Comparison of ENCODE assay signal across 15 cellular contexts in the genomic region with DNA sequence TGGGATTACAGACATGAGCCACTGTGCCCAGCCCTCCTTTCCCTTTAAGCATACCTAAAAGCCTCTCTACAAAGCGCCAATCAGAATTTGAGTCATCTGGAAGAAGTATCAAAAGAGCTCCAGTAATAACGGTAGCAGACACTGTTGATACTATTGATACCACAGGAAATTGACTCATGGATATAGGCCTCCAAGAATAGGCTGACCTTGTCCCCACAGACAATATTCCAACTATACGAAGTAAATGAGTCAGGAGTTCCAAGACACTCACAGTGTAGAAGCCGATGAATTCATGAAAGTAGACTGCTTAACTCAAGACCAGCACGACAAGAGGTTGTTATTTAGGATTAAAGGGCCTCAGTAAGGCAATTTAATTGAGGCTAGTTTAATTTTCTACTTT. TPM values are rescaled to one million over a fixed set of nuclear protein-coding genes. Genes with fewer than 3 reads are reported as not detected.
"Had no signal": no experiment of that assay in that cellular context is flagged by ENCODE, and none has a peak within 500 bp of the region (broad histone marks: within the 10 kb centered on the region; RNA-seq: fewer than 3 reads in every experiment).

No MANE protein-coding gene starts in this region.

RNA-seq across cellular contexts. Expression of a gene that starts 29.4 kb away (rescaled TPM):
- total RNA-seq: hepatocyte, kidney epithelial cell, left ventricle myocardium inferior, lower leg skin, lung, mesothelial cell of epicardium, mononuclear cell, occipital lobe, osteocyte, posterior vena cava, psoas muscle, sigmoid colon, temporal lobe, tibial nerve, uterus had no signal
